Comparison of ENCODE assay signal across 13 cellular contexts in genomic region chr1:229066591-229066990, GRCh38.
"Had no signal": no experiment of that assay in that cellular context is flagged by ENCODE, and none has a peak within 500 bp of the region (broad histone marks: within the 10 kb centered on the region; RNA-seq: fewer than 3 reads in every experiment).

No MANE protein-coding gene starts in this region.

- H3K4me3 ChIP-seq: colonic mucosa, dorsolateral prefrontal cortex, heart left ventricle, thyroid gland had no signal

- H3K9me3 Mint-ChIP-seq: naive thymus-derived CD4-positive, alpha-beta T cell; nephron progenitor cell had no signal

- H3K27me3 ChIP-seq: colonic mucosa, dorsolateral prefrontal cortex, heart left ventricle, thyroid gland had no signal

- H3K4me1 ChIP-seq: colonic mucosa had no signal

- H3K4me3 Mint-ChIP-seq: naive thymus-derived CD4-positive, alpha-beta T cell; nephron progenitor cell; type B pancreatic cell had no signal

- DNase-seq: colonic mucosa; dorsolateral prefrontal cortex; effector CD8-positive, alpha-beta T cell; heart left ventricle; hippocampal formation; mammary epithelial cell; naive thymus-derived CD4-positive, alpha-beta T cell; nephron progenitor cell; posterior cingulate gyrus; stimulated activated naive CD4-positive, alpha-beta T cell; thyroid gland had no signal

- H3K9me3 ChIP-seq: colonic mucosa, heart left ventricle, thyroid gland had no signal

- H3K36me3 Mint-ChIP-seq: naive thymus-derived CD4-positive, alpha-beta T cell; type B pancreatic cell had no signal

- H3K27ac Mint-ChIP-seq: naive thymus-derived CD4-positive, alpha-beta T cell; nephron progenitor cell; type B pancreatic cell had no signal

- H3K36me3 ChIP-seq: colonic mucosa, heart left ventricle, thyroid gland had no signal

- H3K27ac ChIP-seq: colonic mucosa, dorsolateral prefrontal cortex had no signal

- ATAC-seq: heart left ventricle; naive thymus-derived CD4-positive, alpha-beta T cell; sciatic nerve had no signal
